ENCODE assay signal across 8 cellular contexts in the genomic region with DNA sequence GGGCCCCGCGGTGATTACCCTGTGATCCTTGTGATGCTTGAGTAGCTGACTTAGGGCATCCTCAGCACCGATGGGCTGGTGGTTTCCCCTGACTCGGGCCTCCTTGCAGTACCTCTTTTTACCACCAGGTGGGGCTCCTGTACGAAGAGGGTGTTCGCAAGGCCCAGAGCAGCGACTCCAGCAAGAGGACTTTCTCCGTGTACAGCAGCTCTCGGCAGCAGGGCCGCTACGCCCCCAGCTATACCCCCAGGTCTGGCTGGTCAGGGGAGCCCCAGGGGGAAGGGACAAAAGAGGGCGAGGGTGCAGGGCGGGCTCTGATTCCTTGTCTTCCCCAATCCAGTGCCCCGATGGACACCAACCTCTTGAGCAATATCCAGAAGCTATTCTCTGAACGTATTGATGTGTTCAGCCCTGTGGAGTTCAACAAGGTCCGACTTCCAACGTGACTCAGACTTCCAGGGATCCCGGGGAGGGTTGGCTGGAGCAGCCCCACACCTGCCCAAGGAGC.
DNase-seq lines count a peak whose midpoint lies in the region; ATAC-seq lines count a peak whose summit lies in the region.

No MANE protein-coding gene starts in this region.

- H3K27me3 ChIP-seq in muscle layer of colon (ENCODE audit: control insufficient read depth in 1 of 2, insufficient read depth in 2 of 2, low read length in 2 of 2), result peaks cover 0 to 6% of the 10 kb centered on the region in 2 donors

- peaks cover 31% of the 10 kb centered on the region for H3K4me1 ChIP-seq in muscle layer of colon (ENCODE audit: insufficient read depth, low read length)

- peak overlapping the region; percentile 3 for H3K27ac ChIP-seq in KOPT-K1 (ENCODE audit: low read depth, low read length, poor library complexity, severe bottlenecking)
- H3K27ac ChIP-seq in muscle layer of colon (ENCODE audit: low read depth, low read length), result peak overlapping the region; percentile 58

- no peak overlapping the region for H3K9ac ChIP-seq in muscle layer of colon (ENCODE audit: low read length)

- no peak overlapping the region for H3K4me3 ChIP-seq in muscle layer of colon (ENCODE audit: low read depth in 1 of 2, low read length in 2 of 2)

- H3K9me3 ChIP-seq in KOPT-K1 (ENCODE audit: insufficient read depth, low read length, poor library complexity, severe bottlenecking) (no peaks in the 10 kb centered on the region), muscle layer of colon (ENCODE audit: low read length) (no peaks in the 10 kb centered on the region)

- ATAC-seq in GM19467 (IDR thresholded peaks at IDR 0.05; ENCODE audit: unreplicated experiment), result no peak

- DNase-seq in EH (ENCODE audit: low read depth) (peak; percentile 79), OCI-M2 (lab: John Stamatoyannopoulos, UW; ENCODE audit: unreplicated experiment) (peak; percentile 52), epidermal melanocyte (ENCODE audit: insufficient read length, low spot score) (peak; percentile 89)
- peak; percentile 100 for DNase-seq in activated CD8-positive, alpha-beta memory T cell treated with anti-CD3 and anti-CD28 coated beads, Interleukin-2, amount 50 U/mL, for 48 hours
- peak; percentile 92 to 98 for DNase-seq in stimulated activated CD8-positive, alpha-beta memory T cell treated with anti-CD3 and anti-CD28 coated beads, Interleukin-7, amount 100 ng/mL, for 1 hour (ENCODE audit: low read depth in 2 of 2)

- H3K36me3 ChIP-seq in KOPT-K1 (ENCODE audit: insufficient read depth, low read length) (peaks cover 46% of the 10 kb centered on the region), muscle layer of colon (ENCODE audit: insufficient read depth, low read length) (peaks cover 16% of the 10 kb centered on the region)
